Comparison of ENCODE assay signal across 8 cellular contexts in genomic region chr1:3313579-3313955, GRCh38.
DNase-seq lines count a peak whose midpoint lies in the region; ATAC-seq and TF ChIP-seq lines count a peak whose summit lies in the region.

No MANE protein-coding gene starts in this region.

- ATAC-seq in HG03025 (IDR thresholded peaks at IDR 0.05; ENCODE audit: low FRiP score, unreplicated experiment) (no peak), GM19351 (IDR thresholded peaks at IDR 0.05; ENCODE audit: unreplicated experiment) (no peak)

- no peak for TF ChIP-seq CTCF in prostate gland (IDR thresholded peaks at IDR 0.05)

- H3K27ac ChIP-seq in prostate gland: peak overlapping the region; percentile 55 to 61

- H3K9me3 ChIP-seq in prostate gland: no peaks in the 10 kb centered on the region
- H3K9me3 ChIP-seq in HAP-1: no peaks in the 10 kb centered on the region

- 6% methylated on average over 22 of the region's 22 CpGs for WGBS in prostate gland

- no peak for TF ChIP-seq POLR2A in prostate gland (IDR thresholded peaks at IDR 0.05)

- H3K4me3 ChIP-seq in prostate gland (no peak overlapping the region), HAP-1 (no peak overlapping the region)

- DNase-seq in Daoy (ENCODE audit: low read depth) (peak; percentile 91), astrocyte of the hippocampus (ENCODE audit: low read depth, low spot score) (peak; percentile 96), hepatic stellate cell (ENCODE audit: low spot score) (peak; percentile 90), prostate gland (ENCODE audit: low spot score) (peak; percentile 81), HAP-1 (ENCODE audit: low spot score in 2 of 2) (no peak)
- DNase-seq in activated CD4-positive, alpha-beta T cell treated with anti-CD3 and anti-CD28 coated beads, Interleukin-2, amount 50 U/mL, for 4 hours: no peak

- peaks cover 9% of the 10 kb centered on the region for H3K4me1 ChIP-seq in prostate gland (replicated peaks)
- no peaks in the 10 kb centered on the region for H3K4me1 ChIP-seq in HAP-1

- in situ Hi-C loops in HAP-1 (cut with MboI; ENCODE audit: low sequenced_read_pairs): no loop called here

- H3K36me3 ChIP-seq in prostate gland (no peaks in the 10 kb centered on the region), HAP-1 (replicated peaks) (no peaks in the 10 kb centered on the region)

- peaks cover 15% of the 10 kb centered on the region for H3K27me3 ChIP-seq in prostate gland (replicated peaks; ENCODE audit: insufficient read depth)
- no peaks in the 10 kb centered on the region for H3K27me3 ChIP-seq in HAP-1 (ENCODE audit: low read depth)

- intact Hi-C loops in prostate gland (cut with DNase I): no loop called here

Comparison
In these comparisons a context has a peak if more than half of its experiments do, and no peak if none do; other contexts are left out.
1. DNase-seq: peak in Daoy (single experiment), astrocyte of the hippocampus (single experiment), hepatic stellate cell (single experiment) and prostate gland (single experiment); none in activated CD4-positive, alpha-beta T cell treated with anti-CD3 and anti-CD28 coated beads, Interleukin-2, amount 50 U/mL, for 4 hours (0 of 2) and HAP-1 (0 of 2).